In the genomic region with DNA sequence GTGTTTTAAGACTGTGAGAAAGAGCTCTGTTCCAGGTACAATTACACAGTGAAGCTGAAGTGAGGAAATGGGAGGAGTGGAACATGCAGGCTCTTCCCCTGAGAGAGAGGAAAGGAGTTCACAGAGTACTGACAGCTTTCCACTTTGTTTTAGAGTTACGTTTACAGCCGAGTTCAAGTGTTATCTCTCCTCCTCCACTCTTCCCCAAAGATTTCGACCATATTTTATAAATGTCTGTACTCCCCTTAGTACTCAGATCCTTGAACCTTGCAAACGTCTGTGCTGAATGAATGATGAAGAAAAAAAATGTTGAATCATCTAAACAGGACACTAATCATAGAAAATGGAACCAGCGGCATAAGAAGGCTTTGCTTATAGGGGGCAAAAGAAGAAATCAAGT, we compare ENCODE assay signal across 18 cellular contexts.
DNase-seq lines count a peak whose midpoint lies in the region; ATAC-seq, FAIRE-seq and TF ChIP-seq lines count a peak whose summit lies in the region.
"Had no signal": no experiment of that assay in that cellular context is flagged by ENCODE, and none has a peak within 500 bp of the region (broad histone marks: within the 10 kb centered on the region; RNA-seq: fewer than 3 reads in every experiment).

No MANE protein-coding gene starts in this region.

- H3K36me3 Mint-ChIP-seq in nephron (ENCODE audit: low read depth) (peaks cover 8% of the 10 kb centered on the region), T-cell (peaks cover 39% of the 10 kb centered on the region)

- no peaks in the 10 kb centered on the region for H3K79me2 ChIP-seq in K562 (ENCODE audit: control insufficient read depth, insufficient read depth, low read length)

- FAIRE-seq in K562 (lab: Jason Lieb, UNC), result no peak
- FAIRE-seq: A549, H1, HepG2 had no signal

- CTCF ChIA-PET in K562 (lab: Yijun Ruan, JAX; ENCODE audit: low intra/inter-chr PET ratio), result no interaction called here
- CTCF ChIA-PET in T-cell (lab: Charles Lee), result interaction anchor here (1.0 to 1.6 kb wide), 2 partner anchors 10 kb away, joined by 3 to 4 read pairs; no protein-coding TSS in a partner anchor

- WGBS in K562 (ENCODE audit: insufficient coverage, low coverage, missing lambda C conversion rate), result 23% methylated on average over 5 of the region's 5 CpGs

- ATAC-seq in K562 (no peak), T-cell (replicated peaks in 1 of 4) (no peak), GM21723 (IDR thresholded peaks at IDR 0.05; ENCODE audit: unreplicated experiment) (no peak)
- ATAC-seq: A549, HepG2 had no signal

- H3K9me3 ChIP-seq in K562 (replicated peaks; ENCODE audit: control insufficient read depth, insufficient read depth, low read depth, low read length) (no peaks in the 10 kb centered on the region), uterus (no peaks in the 10 kb centered on the region)
- H3K9me3 ChIP-seq: A549, HAP-1 had no signal

- no peak overlapping the region for H3K4me2 ChIP-seq in K562 (ENCODE audit: insufficient read depth, low read length)
- H3K4me2 ChIP-seq: A549 had no signal

- H3K27ac Mint-ChIP-seq in nephron, result peak overlapping the region; percentile 39 to 61 (median 58)
- no peak overlapping the region for H3K27ac Mint-ChIP-seq in T-cell
- H3K27ac Mint-ChIP-seq: CD4-positive, alpha-beta T cell had no signal

- H3K27me3 Mint-ChIP-seq in nephron (ENCODE audit: low read depth), result no peaks in the 10 kb centered on the region
- no peaks in the 10 kb centered on the region for H3K27me3 Mint-ChIP-seq in T-cell
- H3K27me3 Mint-ChIP-seq: CD4-positive, alpha-beta T cell had no signal

- H3K4me1 ChIP-seq in K562 (replicated peaks in 1 of 2; ENCODE audit: control insufficient read depth in 2 of 2, insufficient read depth in 2 of 2, low read length in 2 of 2) (no peaks in the 10 kb centered on the region), uterus (peaks cover 0 to 9% of the 10 kb centered on the region in 2 donors)

- no peaks in the 10 kb centered on the region for H4K20me1 ChIP-seq in K562 (replicated peaks; ENCODE audit: control insufficient read depth, insufficient read depth, low read length)

- no peaks in the 10 kb centered on the region for H3K9me1 ChIP-seq in K562 (ENCODE audit: control insufficient read depth, insufficient read depth, low read length)

- TF ChIP-seq POLR2A in K562 (conservative IDR thresholded peaks at IDR 0.05) (no peak), uterus (IDR thresholded peaks at IDR 0.05) (no peak)

- H3K36me3 ChIP-seq in K562 (ENCODE audit: control insufficient read depth, insufficient read depth, low read length) (no peaks in the 10 kb centered on the region), uterus (no peaks in the 10 kb centered on the region)
- H3K36me3 ChIP-seq: HAP-1 had no signal

- H2AFZ ChIP-seq in K562 (ENCODE audit: low read depth, low read length), result no peak overlapping the region

- BruUV-seq in K562 (replicated peaks; lab: Mats Ljungman, UMichigan), result no TSS peak

- no peak for TF ChIP-seq RAD21 in K562 (CRISPR knock-in tag; conservative IDR thresholded peaks at IDR 0.05 in 1 of 2, IDR thresholded peaks at IDR 0.05 in 1 of 2)

- no peaks in the 10 kb centered on the region for H3K9me3 Mint-ChIP-seq in nephron
- H3K9me3 Mint-ChIP-seq in T-cell, result no peaks in the 10 kb centered on the region
- H3K9me3 Mint-ChIP-seq: CD4-positive, alpha-beta T cell had no signal

- TF ChIP-seq CTCF in K562 (IDR thresholded peaks at IDR 0.05 in 2 of 3, conservative IDR thresholded peaks at IDR 0.05 in 1 of 3; ENCODE audit: insufficient read depth in 2 of 3, low read depth in 1 of 3, low read length in 3 of 3) (no peak), nephron (IDR thresholded peaks at IDR 0.05; ENCODE audit: unreplicated experiment in 3 of 3) (no peak), uterus (IDR thresholded peaks at IDR 0.05) (no peak)

- TF ChIP-seq EP300 in K562 (IDR thresholded peaks at IDR 0.05; ENCODE audit: low read length), result no peak

- peaks cover 49% of the 10 kb centered on the region for H3K4me1 Mint-ChIP-seq in nephron
- H3K4me1 Mint-ChIP-seq in T-cell, result no peaks in the 10 kb centered on the region

- in situ Hi-C loops in K562 (cut with MboI), result no loop called here

- H3K4me3 Mint-ChIP-seq in nephron, result no peak overlapping the region
- H3K4me3 Mint-ChIP-seq in T-cell, result no peak overlapping the region
- H3K4me3 Mint-ChIP-seq: CD4-positive, alpha-beta T cell had no signal

- H3K9ac ChIP-seq in K562 (ENCODE audit: insufficient read depth in 1 of 2, low read depth in 2 of 2, low read length in 2 of 2), result no peak overlapping the region

- H3K27me3 ChIP-seq in K562 (ENCODE audit: control insufficient read depth in 2 of 2, insufficient read depth in 2 of 2, low read length in 2 of 2) (no peaks in the 10 kb centered on the region), uterus (no peaks in the 10 kb centered on the region)

- intact Hi-C loops in K562 (cut with micrococcal nuclease) (no loop called here), uterus (cut with DNase I; ENCODE audit: low total_unique reads) (no loop called here)

- peak; percentile 24 for DNase-seq in NCI-H510A treated with DMSO at 0.1 percent for 48 hours (lab: John Stamatoyannopoulos, UW)
- DNase-seq in NCI-H510A (lab: John Stamatoyannopoulos, UW), result no peak
- no peak for DNase-seq in K562 (ENCODE audit: extremely low read depth in 1 of 4, low spot score in 3 of 4)
- no peak for DNase-seq in uterus
- DNase-seq in ecto neural progenitor cell (ENCODE audit: low spot score), result no peak
- DNase-seq in T-cell, result no peak
- DNase-seq: AML-193; CD4-positive, alpha-beta T cell; DMS79 treated with DMSO at 0.1 percent for 48 hours; GF-D8 had no signal

- no peak overlapping the region for H3K4me3 ChIP-seq in K562
- no peak overlapping the region for H3K4me3 ChIP-seq in uterus
- H3K4me3 ChIP-seq: A549, HAP-1 had no signal

- H3K27ac ChIP-seq in K562 (ENCODE audit: extremely low read depth, low read depth, low read length) (no peak overlapping the region), uterus (peak overlapping the region; percentile 49 to 62)
- H3K27ac ChIP-seq: 22Rv1, A549, C4-2B had no signal

- POLR2A ChIA-PET in K562 (lab: Yijun Ruan, JAX), result no interaction called here
- POLR2A ChIA-PET in T-cell (lab: Charles Lee), result no interaction called here

TF ChIP-seq in K562, 482 proteins besides CTCF, POLR2A, EP300 and RAD21 (continues in another document):
- no peak for TF ChIP-seq BACH1 (tag; IDR thresholded peaks at IDR 0.05)
- TF ChIP-seq HDAC2 (IDR thresholded peaks at IDR 0.05), result no peak
- TF ChIP-seq GTF2F1 (IDR thresholded peaks at IDR 0.05; ENCODE audit: low read depth, low read length), result no peak
- TF ChIP-seq KLF16 (IDR thresholded peaks at IDR 0.05), result no peak
- no peak for TF ChIP-seq TBP (optimal IDR thresholded peaks at IDR 0.05; ENCODE audit: low read depth, low read length)
- TF ChIP-seq MEIS2 (IDR thresholded peaks at IDR 0.05; ENCODE audit: partially characterized antibody), result peak; percentile 10
- TF ChIP-seq ZHX1 (conservative IDR thresholded peaks at IDR 0.05; ENCODE audit: low read length), result no peak
- no peak for TF ChIP-seq ETV1 (tag; conservative IDR thresholded peaks at IDR 0.05; ENCODE audit: low read depth)
- no peak for TF ChIP-seq ZC3H11A (IDR thresholded peaks at IDR 0.05; ENCODE audit: low read depth, low read length)
- TF ChIP-seq KDM2B (CRISPR knock-in tag; IDR thresholded peaks at IDR 0.05), result no peak
- no peak for TF ChIP-seq KLF6 (CRISPR knock-in tag; IDR thresholded peaks at IDR 0.05; ENCODE audit: borderline replicate concordance)
- TF ChIP-seq ELK3 (CRISPR knock-in tag; IDR thresholded peaks at IDR 0.05), result no peak

Comparison
In these comparisons a context has a peak if more than half of its experiments do, and no peak if none do; other contexts are left out.
1. H3K27ac Mint-ChIP-seq: peak in nephron (3 of 3); none in T-cell (0 of 2).